In genomic region chr5:149597618-149598017, GRCh38 we compare ENCODE assay signal across 18 cellular contexts.
"Had no signal": no experiment of that assay in that cellular context is flagged by ENCODE, and none has a peak within 500 bp of the region (broad histone marks: within the 10 kb centered on the region; RNA-seq: fewer than 3 reads in every experiment).

No MANE protein-coding gene starts in this region.

- H3K36me3 Mint-ChIP-seq: activated CD8-positive, alpha-beta memory T cell treated with anti-CD3 and anti-CD28 coated beads, Interleukin-2, amount 10 ng/mL, durations not matched to agents 7 days and 5 days; activated naive CD8-positive, alpha-beta T cell treated with anti-CD3 and anti-CD28 coated beads for 36 hours; stimulated activated memory B cell treated with anti-CD40 and anti-IgM and Interleukin-4, amounts not matched to agents 10 μg/mL and 1 μg/mL and 100 μg/mL, for 72 hours; T-cell; WTC11 had no signal

- H3K9me3 ChIP-seq: ovary, spleen, thyroid gland had no signal

- H3K4me1 Mint-ChIP-seq: activated CD4-positive, alpha-beta T cell treated with anti-CD3 and anti-CD28 coated beads for 36 hours; activated CD8-positive, alpha-beta memory T cell treated with anti-CD3 and anti-CD28 coated beads, Interleukin-2, amount 10 ng/mL, durations not matched to agents 7 days and 5 days; activated naive CD8-positive, alpha-beta T cell treated with anti-CD3 and anti-CD28 coated beads for 36 hours; activated T-helper 17 cell treated with anti-CD3 and anti-CD28 coated beads, Interleukin-2, amount 50 U/mL, for 72 hours; nephron progenitor cell had no signal

- ATAC-seq: activated CD4-positive, alpha-beta T cell treated with anti-CD3 and anti-CD28 coated beads for 36 hours; activated CD8-positive, alpha-beta memory T cell treated with anti-CD3 and anti-CD28 coated beads, Interleukin-2, amount 10 ng/mL, durations not matched to agents 7 days and 5 days; activated T-helper 17 cell treated with anti-CD3 and anti-CD28 coated beads, Interleukin-2, amount 50 U/mL, for 72 hours; SK-N-SH treated with all-trans-retinoic acid at 6 μM for 48 hours; stimulated activated memory B cell treated with anti-CD40 and anti-IgM and Interleukin-4, amounts not matched to agents 10 μg/mL and 1 μg/mL and 100 μg/mL, for 72 hours; T-cell; WTC11 had no signal

- H3K27ac ChIP-seq: ovary, spleen had no signal

- H3K27me3 ChIP-seq: ovary, spleen, thyroid gland had no signal

- H3K27ac Mint-ChIP-seq: activated CD4-positive, alpha-beta T cell treated with anti-CD3 and anti-CD28 coated beads for 36 hours; activated CD8-positive, alpha-beta memory T cell treated with anti-CD3 and anti-CD28 coated beads, Interleukin-2, amount 10 ng/mL, durations not matched to agents 7 days and 5 days; activated naive CD8-positive, alpha-beta T cell treated with anti-CD3 and anti-CD28 coated beads for 36 hours; activated T-helper 17 cell treated with anti-CD3 and anti-CD28 coated beads, Interleukin-2, amount 50 U/mL, for 72 hours; T-cell; WTC11 had no signal

- H3K4me3 ChIP-seq: ovary, spleen, thyroid gland had no signal

- H3K9me3 Mint-ChIP-seq: activated naive CD8-positive, alpha-beta T cell treated with anti-CD3 and anti-CD28 coated beads for 36 hours; activated T-helper 17 cell treated with anti-CD3 and anti-CD28 coated beads, Interleukin-2, amount 50 U/mL, for 72 hours; nephron progenitor cell; stimulated activated memory B cell treated with anti-CD40 and anti-IgM and Interleukin-4, amounts not matched to agents 10 μg/mL and 1 μg/mL and 100 μg/mL, for 72 hours; T-cell; WTC11 had no signal

- H3K4me3 Mint-ChIP-seq: activated CD4-positive, alpha-beta T cell treated with anti-CD3 and anti-CD28 coated beads for 36 hours; activated CD8-positive, alpha-beta memory T cell treated with anti-CD3 and anti-CD28 coated beads, Interleukin-2, amount 10 ng/mL, durations not matched to agents 7 days and 5 days; activated naive CD8-positive, alpha-beta T cell treated with anti-CD3 and anti-CD28 coated beads for 36 hours; activated T-helper 17 cell treated with anti-CD3 and anti-CD28 coated beads, Interleukin-2, amount 50 U/mL, for 72 hours; nephron progenitor cell; stimulated activated memory B cell treated with anti-CD40 and anti-IgM and Interleukin-4, amounts not matched to agents 10 μg/mL and 1 μg/mL and 100 μg/mL, for 72 hours; T-cell; WTC11 had no signal

- DNase-seq: activated CD4-positive, alpha-beta T cell treated with anti-CD3 and anti-CD28 coated beads for 36 hours; activated CD4-positive, alpha-beta T cell treated with anti-CD3 and anti-CD28 coated beads, Interleukin-2, amount 50 U/mL, for 48 hours; activated CD8-positive, alpha-beta memory T cell treated with anti-CD3 and anti-CD28 coated beads, Interleukin-2, amount 10 ng/mL, durations not matched to agents 7 days and 5 days; activated naive CD4-positive, alpha-beta T cell; activated naive CD8-positive, alpha-beta T cell treated with anti-CD3 and anti-CD28 coated beads for 36 hours; activated T-cell treated with anti-CD3 and anti-CD28 coated beads, Interleukin-2, amount 50 U/mL, for 1 hour; amniotic stem cell; erythroblast; nephron progenitor cell; ovary; spleen; stimulated activated CD4-positive, alpha-beta T cell treated with anti-CD3 and anti-CD28 coated beads, Interleukin-4, amount 100 ng/mL, for 4 hours; T-cell; thyroid gland had no signal

- H3K27me3 Mint-ChIP-seq: stimulated activated memory B cell treated with anti-CD40 and anti-IgM and Interleukin-4, amounts not matched to agents 10 μg/mL and 1 μg/mL and 100 μg/mL, for 72 hours had no signal

- H3K36me3 ChIP-seq: ovary, spleen, thyroid gland had no signal
